In genomic region chr1:32336963-32337675, GRCh38 we compare ENCODE assay signal across 8 cellular contexts. TPM values are rescaled to one million over a fixed set of nuclear protein-coding genes. Genes with fewer than 3 reads are reported as not detected.
DNase-seq lines count a peak whose midpoint lies in the region; ATAC-seq and TF ChIP-seq lines count a peak whose summit lies in the region.

No MANE protein-coding gene starts in this region.

- H3K27ac ChIP-seq in smooth muscle cell (ENCODE audit: low read depth) (no peak overlapping the region), tibial artery (no peak overlapping the region)

- intact Hi-C loops in activated B cell treated with CpG ODN at 0.5 μM for 24 hours (cut with micrococcal nuclease) = loop anchor here (1.0 to 10.0 kb wide), 9 partner anchors 14 to 402 kb away; partner anchors contain the start of genes BSDC1, CCDC28B, EIF3I and PTP4A2
- intact Hi-C loops in tibial artery (cut with DNase I; ENCODE audit: low total_unique reads) = no loop called here

- no peaks in the 10 kb centered on the region for H3K9me3 Mint-ChIP-seq in activated B cell treated with CpG ODN at 0.5 μM for 24 hours

- DNase-seq in Caki2 (ENCODE audit: low read depth) (peak; percentile 33), HUDEP-2 (lab: John Stamatoyannopoulos, UW; ENCODE audit: unreplicated experiment in 76 of 76) (peak in 41 of 76 experiments; percentile 5 to 57 (median 27)), activated B cell treated with CpG ODN at 0.5 μM for 24 hours (peak; percentile 56), fibroblast of mammary gland (ENCODE audit: low read depth) (peak; percentile 47), smooth muscle cell (lab: John Stamatoyannopoulos, UW; ENCODE audit: unreplicated experiment) (no peak), tibial artery (no peak), NCI-H748 (lab: John Stamatoyannopoulos, UW; ENCODE audit: unreplicated experiment) (no peak)

- no peak overlapping the region for H3K4me3 ChIP-seq in fibroblast of mammary gland (ENCODE audit: control insufficient read depth, low read depth, low read length)
- H3K4me3 ChIP-seq in smooth muscle cell = no peak overlapping the region
- no peak overlapping the region for H3K4me3 ChIP-seq in tibial artery

- H3K27me3 ChIP-seq in smooth muscle cell (ENCODE audit: low read depth) (no peaks in the 10 kb centered on the region), tibial artery (peaks cover 0 to 12% of the 10 kb centered on the region in 2 donors)

- peaks cover 61% of the 10 kb centered on the region for H3K4me1 Mint-ChIP-seq in activated B cell treated with CpG ODN at 0.5 μM for 24 hours

- peak overlapping the region; percentile 72 for H3K4me3 Mint-ChIP-seq in activated B cell treated with CpG ODN at 0.5 μM for 24 hours

- no peak overlapping the region for H3K9ac ChIP-seq in smooth muscle cell (ENCODE audit: low read depth)

- H3K9me3 ChIP-seq in smooth muscle cell (replicated peaks; ENCODE audit: low read depth) (no peaks in the 10 kb centered on the region), tibial artery (no peaks in the 10 kb centered on the region)

- H3K27me3 Mint-ChIP-seq in activated B cell treated with CpG ODN at 0.5 μM for 24 hours = no peaks in the 10 kb centered on the region

- no peak for TF ChIP-seq CTCF in activated B cell treated with CpG ODN at 0.5 μM for 24 hours (IDR thresholded peaks at IDR 0.05)
- no peak for TF ChIP-seq CTCF in fibroblast of mammary gland (conservative IDR thresholded peaks at IDR 0.05; ENCODE audit: control insufficient read depth, insufficient read depth, low read depth, low read length)
- TF ChIP-seq CTCF in smooth muscle cell (IDR thresholded peaks at IDR 0.05; ENCODE audit: borderline replicate concordance, insufficient read depth, poor library complexity, severe bottlenecking) = no peak
- no peak for TF ChIP-seq CTCF in tibial artery (IDR thresholded peaks at IDR 0.05)

- no peak overlapping the region for H2AFZ ChIP-seq in smooth muscle cell (ENCODE audit: low read depth)

- peak overlapping the region; percentile 99 for H3K4me2 ChIP-seq in smooth muscle cell

- H3K4me1 ChIP-seq in smooth muscle cell (ENCODE audit: low read depth) (peaks cover 46% of the 10 kb centered on the region), tibial artery (peaks cover 0 to 39% (median 21%) of the 10 kb centered on the region in 4 donors)

- in situ Hi-C loops in Caki2 (cut with HindIII; ENCODE audit: low pct_unique_long_range_greater_than_20kb, low sequenced_read_pairs) = no loop called here

- CTCF ChIA-PET in activated B cell treated with CpG ODN at 0.5 μM for 24 hours (lab: Charles Lee) = interaction anchor here (0.8 to 3.4 kb wide), 10 partner anchors 10 to 121 kb away, joined by 3 to 15 read pairs (median 7); partner anchors contain the start of gene BSDC1

- peaks cover 33% of the 10 kb centered on the region for H4K20me1 ChIP-seq in smooth muscle cell (ENCODE audit: low read depth)

- ATAC-seq in activated B cell treated with CpG ODN at 0.5 μM for 24 hours (ENCODE audit: low read depth) = peak; percentile 45
- no peak for ATAC-seq in GM18873 (IDR thresholded peaks at IDR 0.05; ENCODE audit: low FRiP score, unreplicated experiment)

- POLR2A ChIA-PET in activated B cell treated with CpG ODN at 0.5 μM for 24 hours (lab: Charles Lee) = interaction anchor here (0.5 to 5.8 kb wide), 27 partner anchors 8 to 479 kb away, joined by 3 to 151 read pairs (median 6); partner anchors contain the start of genes BSDC1, CCDC28B, EIF3I and FAM167B

- peaks cover 22% of the 10 kb centered on the region for H3K36me3 Mint-ChIP-seq in activated B cell treated with CpG ODN at 0.5 μM for 24 hours (ENCODE audit: low read depth)

- peaks cover 24% of the 10 kb centered on the region for H3K79me2 ChIP-seq in smooth muscle cell (ENCODE audit: low read depth)

- WGBS in smooth muscle cell (ENCODE audit: low lambda C conversion rate) = 54% methylated on average over 6 of the region's 8 CpGs

- peak overlapping the region; percentile 72 for H3K27ac Mint-ChIP-seq in activated B cell treated with CpG ODN at 0.5 μM for 24 hours

- H3K36me3 ChIP-seq in smooth muscle cell (ENCODE audit: low read depth) (no peaks in the 10 kb centered on the region), tibial artery (peaks cover 8 to 10% (median 8%) of the 10 kb centered on the region in 3 donors)

- peaks cover 16% of the 10 kb centered on the region for H3F3A ChIP-seq in smooth muscle cell (ENCODE audit: low read depth)

RNA-seq across cellular contexts. Expression of gene MARCKSL1, which starts 1.1 kb away (rescaled TPM):
- 7.1 and 12.0 TPM in 2 replicates for total RNA-seq in Caki2 (2014; rRNA removed; shearing (Covaris generic); ENCODE audit: low replicate concordance)
- total RNA-seq in activated B cell treated with CpG ODN at 0.5 μM for 24 hours (132 TPM in 2 replicates), smooth muscle cell (108 and 126 TPM in 2 replicates)
- polyA plus RNA-seq in smooth muscle cell = 358 and 389 TPM in 2 replicates

RNA-seq across cellular contexts. Expression of gene FAM229A, which starts 25.2 kb away (rescaled TPM):
- total RNA-seq in Caki2 (2014; rRNA removed; shearing (Covaris generic); ENCODE audit: low replicate concordance) = not detected in 2 replicates
- total RNA-seq in activated B cell treated with CpG ODN at 0.5 μM for 24 hours (7.6 and 11.7 TPM in 2 replicates), smooth muscle cell (1.6 and 10.0 TPM in 2 replicates)
- polyA plus RNA-seq in smooth muscle cell = 9.6 and 11.1 TPM in 2 replicates

RNA-seq across cellular contexts. Expression of gene TSSK3, which starts 25.2 kb away (rescaled TPM):
- total RNA-seq in Caki2 (2014; rRNA removed; shearing (Covaris generic); ENCODE audit: low replicate concordance) = not detected in 2 replicates
- total RNA-seq in activated B cell treated with CpG ODN at 0.5 μM for 24 hours = 3.5 and 6.1 TPM in 2 replicates
- not detected in 2 replicates for total RNA-seq in smooth muscle cell
- polyA plus RNA-seq in smooth muscle cell = 0.31 and 1.3 TPM in 2 replicates

RNA-seq across cellular contexts. Expression of gene HDAC1, which starts 45.2 kb away (rescaled TPM):
- 104 and 107 TPM in 2 replicates for total RNA-seq in Caki2 (2014; rRNA removed; shearing (Covaris generic); ENCODE audit: low replicate concordance)
- total RNA-seq in activated B cell treated with CpG ODN at 0.5 μM for 24 hours (204 and 212 TPM in 2 replicates), smooth muscle cell (29.3 and 40.5 TPM in 2 replicates)
- 48.8 and 51.7 TPM in 2 replicates for polyA plus RNA-seq in smooth muscle cell

RNA-seq across cellular contexts. Expression of gene BSDC1, which starts 57.1 kb away (rescaled TPM):
- total RNA-seq in Caki2 (2014; rRNA removed; shearing (Covaris generic); ENCODE audit: low replicate concordance) = 44.7 and 51.9 TPM in 2 replicates
- total RNA-seq in activated B cell treated with CpG ODN at 0.5 μM for 24 hours (51.8 and 72.2 TPM in 2 replicates), smooth muscle cell (57.3 and 63.4 TPM in 2 replicates)
- polyA plus RNA-seq in smooth muscle cell = 45.4 and 53.7 TPM in 2 replicates

Comparison
In these comparisons a context has a peak if more than half of its experiments do, and no peak if none do; other contexts are left out.
1. DNase-seq: peak in Caki2 (single experiment), HUDEP-2 (41 of 76), activated B cell treated with CpG ODN at 0.5 μM for 24 hours (single experiment) and fibroblast of mammary gland (single experiment); none in smooth muscle cell (single experiment), tibial artery (0 of 2) and NCI-H748 (single experiment).